ENCODE assay signal across 24 cellular contexts in genomic region chr6:6932341-6932740, GRCh38.
DNase-seq lines count a peak whose midpoint lies in the region; FAIRE-seq and TF ChIP-seq lines count a peak whose summit lies in the region.
"Had no signal": no experiment of that assay in that cellular context is flagged by ENCODE, and none has a peak within 500 bp of the region (broad histone marks: within the 10 kb centered on the region; RNA-seq: fewer than 3 reads in every experiment).

No MANE protein-coding gene starts in this region.

- H4K8ac ChIP-seq in trophoblast cell (ENCODE audit: low read depth, low read length) = no peak overlapping the region

- H3K4me3 ChIP-seq in BLaER1 = no peak overlapping the region
- H3K4me3 ChIP-seq in HEK293 (ENCODE audit: low read depth, low read length) = no peak overlapping the region
- no peak overlapping the region for H3K4me3 ChIP-seq in bronchial epithelial cell (ENCODE audit: low read depth, low read length)
- H3K4me3 ChIP-seq in trophoblast cell (ENCODE audit: low read depth, low read length) = no peak overlapping the region
- no peak overlapping the region for H3K4me3 ChIP-seq in OCI-LY7 (ENCODE audit: low read depth, low read length, poor library complexity, severe bottlenecking)
- H3K4me3 ChIP-seq: MG63 had no signal

- peaks cover 3% of the 10 kb centered on the region for H3K79me1 ChIP-seq in trophoblast cell (ENCODE audit: low read length)

- H4K20me1 ChIP-seq in BLaER1 = no peaks in the 10 kb centered on the region
- no peaks in the 10 kb centered on the region for H4K20me1 ChIP-seq in OCI-LY7 (ENCODE audit: insufficient read depth, low read length)

- POLR2A ChIA-PET in HEK293 (lab: Yijun Ruan, JAX) = no interaction called here
- POLR2A ChIA-PET in OCI-LY7 (lab: Charles Lee) = no interaction called here

- no peaks in the 10 kb centered on the region for H3K79me2 ChIP-seq in trophoblast cell (ENCODE audit: control insufficient read depth, insufficient read depth, low read length, poor library complexity)
- no peaks in the 10 kb centered on the region for H3K79me2 ChIP-seq in OCI-LY7 (ENCODE audit: insufficient read depth, low read depth, low read length)

- no peak overlapping the region for H3K14ac ChIP-seq in trophoblast cell (ENCODE audit: low read length)

- no peak overlapping the region for H2AFZ ChIP-seq in trophoblast cell (ENCODE audit: insufficient read depth, low read length, poor library complexity)
- no peak overlapping the region for H2AFZ ChIP-seq in OCI-LY7 (ENCODE audit: low read length)

- no peak overlapping the region for H4K12ac ChIP-seq in trophoblast cell (ENCODE audit: low read depth, low read length)

- intact Hi-C loops in OCI-LY7 (cut with micrococcal nuclease; ENCODE audit: unreplicated experiment) = no loop called here

- H3K18ac ChIP-seq in trophoblast cell (ENCODE audit: low read length) = no peak overlapping the region

- H3K4ac ChIP-seq in trophoblast cell (ENCODE audit: low read depth, low read length) = no peak overlapping the region

- no TSS peak for BruUV-seq in OCI-LY7 (replicated peaks; lab: Mats Ljungman, UMichigan)

- WGBS in trophoblast cell (ENCODE audit: extremely low coverage, insufficient coverage, insufficient read length) = no CpG with 5 or more reads among the region's 4 CpGs

- H3K36me3 ChIP-seq in BLaER1 (no peaks in the 10 kb centered on the region), HEK293 (ENCODE audit: control insufficient read depth in 2 of 2, insufficient read depth in 1 of 2, low read length in 2 of 2) (no peaks in the 10 kb centered on the region), bronchial epithelial cell (ENCODE audit: control insufficient read depth, insufficient read depth, low read length) (no peaks in the 10 kb centered on the region), trophoblast cell (ENCODE audit: control insufficient read depth in 1 of 2, insufficient read depth in 2 of 2, low read length in 2 of 2) (no peaks in the 10 kb centered on the region), OCI-LY7 (ENCODE audit: insufficient read depth, low read length) (no peaks in the 10 kb centered on the region)
- H3K36me3 ChIP-seq: MG63 had no signal

- CTCF ChIA-PET in HEK293 (lab: Yijun Ruan, JAX) = no interaction called here
- CTCF ChIA-PET in OCI-LY7 (lab: Charles Lee; ENCODE audit: unreplicated experiment) = no interaction called here

- no peak overlapping the region for H3K27ac ChIP-seq in BLaER1
- H3K27ac ChIP-seq in HEK293 (ENCODE audit: extremely low read depth, low read depth, low read length) = no peak overlapping the region
- no peak overlapping the region for H3K27ac ChIP-seq in trophoblast cell (ENCODE audit: low read depth, low read length)
- no peak overlapping the region for H3K27ac ChIP-seq in OCI-LY7 (ENCODE audit: low read depth, low read length, poor library complexity, severe bottlenecking)
- H3K27ac ChIP-seq: RWPE1 had no signal

- H2BK12ac ChIP-seq in trophoblast cell (ENCODE audit: low read length) = no peak overlapping the region

- peak overlapping the region; percentile 56 for H3K23ac ChIP-seq in trophoblast cell (ENCODE audit: low read length)

- H3K9me3 ChIP-seq in BLaER1 (no peaks in the 10 kb centered on the region), HEK293 (ENCODE audit: control insufficient read depth, insufficient read depth, low read depth, low read length) (no peaks in the 10 kb centered on the region), trophoblast cell (ENCODE audit: insufficient read depth, low read depth, low read length) (no peaks in the 10 kb centered on the region), OCI-LY7 (ENCODE audit: low read length) (no peaks in the 10 kb centered on the region)
- H3K9me3 ChIP-seq: MG63 had no signal

- no peak for DNase-seq in bronchial epithelial cell (ENCODE audit: low read depth)
- no peak for DNase-seq in trophoblast cell
- DNase-seq in A172 (ENCODE audit: low spot score) = no peak
- no peak for DNase-seq in OCI-M2 (lab: John Stamatoyannopoulos, UW; ENCODE audit: unreplicated experiment)
- DNase-seq in effector CD4-positive, alpha-beta T cell = no peak
- no peak for DNase-seq in OCI-LY7 (ENCODE audit: low spot score)
- DNase-seq: C1 segment of cervical spinal cord; CD4-positive, alpha-beta memory T cell; COR-L47; H9; HFFc6; IMR-90; KG1; MG63; NCI-H2029; NCI-H446 treated with DMSO at 0.1 percent for 48 hours; NCI-H526; SHP77 had no signal

- no peaks in the 10 kb centered on the region for H3K9me2 ChIP-seq in OCI-LY7 (ENCODE audit: insufficient read depth, low read length)

- H3K4me1 ChIP-seq in BLaER1 = peaks cover 26% of the 10 kb centered on the region
- H3K4me1 ChIP-seq in HEK293 (ENCODE audit: control insufficient read depth, insufficient read depth, low read length) = no peaks in the 10 kb centered on the region
- peaks cover 3 to 7% of the 10 kb centered on the region in 2 experiments for H3K4me1 ChIP-seq in trophoblast cell (ENCODE audit: control insufficient read depth in 1 of 2, insufficient read depth in 2 of 2, low read length in 2 of 2)
- peaks cover 8% of the 10 kb centered on the region for H3K4me1 ChIP-seq in OCI-LY7 (ENCODE audit: insufficient read depth, low read length, poor library complexity, severe bottlenecking)

- TF ChIP-seq CTCF in HEK293 (tag by site-specific recombination; IDR thresholded peaks at IDR 0.05) = no peak
- TF ChIP-seq CTCF in bronchial epithelial cell (IDR thresholded peaks at IDR 0.05; ENCODE audit: insufficient read depth, low read length, severe bottlenecking) = no peak
- TF ChIP-seq CTCF in OCI-LY7 (conservative IDR thresholded peaks at IDR 0.05; ENCODE audit: low read length) = no peak

- no peak overlapping the region for H2BK120ac ChIP-seq in trophoblast cell (ENCODE audit: insufficient read depth, low read length, poor library complexity)

- H2BK5ac ChIP-seq in trophoblast cell (ENCODE audit: low read depth, low read length, poor library complexity) = no peak overlapping the region

- H3K9ac ChIP-seq in BLaER1 (no peak overlapping the region), trophoblast cell (ENCODE audit: low read length) (no peak overlapping the region)

- no peak overlapping the region for H4K91ac ChIP-seq in trophoblast cell (ENCODE audit: low read depth, low read length)

- H2AK5ac ChIP-seq in trophoblast cell (ENCODE audit: low read length) = no peak overlapping the region

- peak; percentile 85 for FAIRE-seq in bronchial epithelial cell (lab: Jason Lieb, UNC)
- FAIRE-seq: A204.1, G401.6, GM19239 had no signal

- H3K27me3 ChIP-seq in BLaER1 (no peaks in the 10 kb centered on the region), bronchial epithelial cell (ENCODE audit: control insufficient read depth, insufficient read depth, low read length) (no peaks in the 10 kb centered on the region), trophoblast cell (ENCODE audit: insufficient read depth, low read length) (no peaks in the 10 kb centered on the region)
- H3K27me3 ChIP-seq: MG63 had no signal

- H3K4me2 ChIP-seq in BLaER1 (peak overlapping the region; percentile 52; the same call in 1 of the 2 replicates), trophoblast cell (ENCODE audit: low read length) (no peak overlapping the region), OCI-LY7 (ENCODE audit: low read length) (no peak overlapping the region)

TF ChIP-seq in HEK293, 187 proteins besides CTCF, POLR2A, EP300 and RAD21 (continues in another document):
- TF ChIP-seq ZNF292 (tag by site-specific recombination; IDR thresholded peaks at IDR 0.05; ENCODE audit: borderline replicate concordance, low read depth) (no peak), ZSCAN4 (tag by site-specific recombination; IDR thresholded peaks at IDR 0.05) (peak; percentile 100), ZNF133 (tag by site-specific recombination; IDR thresholded peaks at IDR 0.05) (no peak), ZNF621 (tag by site-specific recombination; IDR thresholded peaks at IDR 0.05) (no peak), YY2 (tag by site-specific recombination; IDR thresholded peaks at IDR 0.05) (no peak), ZNF24 (tag by site-specific recombination; IDR thresholded peaks at IDR 0.05) (no peak), ZNF132 (tag by site-specific recombination; IDR thresholded peaks at IDR 0.05; ENCODE audit: borderline replicate concordance) (no peak), OSR2 (tag by site-specific recombination; IDR thresholded peaks at IDR 0.05) (no peak), ZNF521 (tag by site-specific recombination; IDR thresholded peaks at IDR 0.05) (no peak), ZXDB (tag by site-specific recombination; IDR thresholded peaks at IDR 0.05) (no peak), ZNF184 (tag by site-specific recombination; IDR thresholded peaks at IDR 0.05) (no peak), ZNF658 (tag by site-specific recombination; IDR thresholded peaks at IDR 0.05) (no peak), ZBTB26 (tag by site-specific recombination; optimal IDR thresholded peaks at IDR 0.05) (peak; percentile 20), ZNF274 (IDR thresholded peaks at IDR 0.05; ENCODE audit: low read length) (no peak), ZNF274 (tag by site-specific recombination; IDR thresholded peaks at IDR 0.05; ENCODE audit: borderline replicate concordance) (no peak), ZBTB20 (tag by site-specific recombination; IDR thresholded peaks at IDR 0.05) (no peak), ZNF138 (tag by site-specific recombination; IDR thresholded peaks at IDR 0.05; ENCODE audit: borderline replicate concordance) (no peak), ZFP69B (tag by site-specific recombination; IDR thresholded peaks at IDR 0.05) (no peak), ZNF48 (tag by site-specific recombination; IDR thresholded peaks at IDR 0.05) (no peak), ZNF624 (tag by site-specific recombination; IDR thresholded peaks at IDR 0.05) (no peak)
